ENCODE assay signal across 23 cellular contexts in the genomic region with DNA sequence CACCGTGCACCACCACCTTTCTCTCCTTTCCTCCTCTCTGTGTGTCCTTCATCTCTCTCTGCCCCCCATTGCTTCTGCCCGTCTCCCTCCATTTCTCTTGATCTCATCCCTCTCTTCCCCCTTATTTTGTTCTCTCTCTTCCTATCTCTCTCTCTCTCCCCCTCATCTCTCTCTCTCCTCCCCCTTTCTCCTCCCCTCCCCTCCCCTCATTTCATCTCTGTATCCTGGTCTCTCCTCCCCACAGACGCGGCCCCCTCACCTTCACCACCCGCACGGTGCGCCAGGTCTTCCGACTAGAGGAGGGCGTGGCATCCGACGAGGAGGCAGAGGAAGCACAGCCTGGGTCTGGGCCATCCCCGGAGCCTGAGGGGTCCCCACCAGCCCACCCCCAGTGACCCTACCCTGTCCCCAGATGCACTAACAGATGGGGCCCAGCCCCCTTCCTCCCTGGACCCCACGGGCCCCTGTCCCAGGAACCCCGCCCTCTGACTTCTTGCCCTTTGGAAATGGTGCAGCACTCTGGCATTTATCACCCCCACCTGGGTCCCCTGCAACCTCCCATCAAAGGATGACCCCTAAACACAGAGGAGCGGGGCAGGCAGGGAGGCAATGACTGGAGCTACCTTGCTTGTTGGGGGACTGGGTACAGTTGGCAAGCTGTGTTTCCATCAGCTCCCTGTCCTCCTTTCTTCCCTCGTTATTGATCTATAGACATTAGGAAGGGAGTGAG. TPM values are rescaled to one million over a fixed set of nuclear protein-coding genes. Genes with fewer than 3 reads are reported as not detected.
DNase-seq lines count a peak whose midpoint lies in the region; ATAC-seq, FAIRE-seq and TF ChIP-seq lines count a peak whose summit lies in the region.
"Had no signal": no experiment of that assay in that cellular context is flagged by ENCODE, and none has a peak within 500 bp of the region (broad histone marks: within the 10 kb centered on the region; RNA-seq: fewer than 3 reads in every experiment).

No MANE protein-coding gene starts in this region.

- H2BK120ac ChIP-seq in H1 (replicated peaks; ENCODE audit: low read depth, low read length) = no peak overlapping the region

- no peak overlapping the region for H2BK5ac ChIP-seq in H1 (ENCODE audit: low read depth, low read length)

- no peaks in the 10 kb centered on the region for H3K79me2 ChIP-seq in HCT116 (ENCODE audit: insufficient read depth, low read length)
- H3K79me2 ChIP-seq in H1 (ENCODE audit: control insufficient read depth in 1 of 2, insufficient read depth in 2 of 2, low read length in 2 of 2) = no peaks in the 10 kb centered on the region
- H3K79me2 ChIP-seq in osteoblast (ENCODE audit: insufficient read depth, low read length) = no peaks in the 10 kb centered on the region

- H3K9me3 Mint-ChIP-seq in CD14-positive monocyte = peaks cover 0 to 23% (median 11%) of the 10 kb centered on the region in 7 donors
- no peaks in the 10 kb centered on the region for H3K9me3 Mint-ChIP-seq in natural killer cell
- H3K9me3 Mint-ChIP-seq in activated T-helper 17 cell treated with anti-CD3 and anti-CD28 coated beads, Interleukin-2, amount 50 U/mL, for 72 hours = no peaks in the 10 kb centered on the region

- no peaks in the 10 kb centered on the region for H3K79me1 ChIP-seq in H1 (ENCODE audit: low read depth, low read length)

- no peak overlapping the region for H3K4me3 ChIP-seq in HCT116 (replicated peaks in 1 of 2; ENCODE audit: low read depth in 1 of 2, low read length in 2 of 2)
- H3K4me3 ChIP-seq in H1 (ENCODE audit: extremely low read depth in 1 of 4, insufficient read depth in 2 of 4, low read depth in 3 of 4, low read length in 4 of 4) = no peak overlapping the region
- H3K4me3 ChIP-seq in osteoblast (ENCODE audit: insufficient read depth, low read length) = no peak overlapping the region
- H3K4me3 ChIP-seq: BLaER1 treated with 17β-estradiol and CSF1 and Interleukin-3, amounts not matched to agents 10 nM and 100 nM; GM23248; K562 had no signal

- H3K9me2 ChIP-seq in HCT116 (ENCODE audit: insufficient read depth) = no peaks in the 10 kb centered on the region

- peaks cover 58 to 78% (median 69%) of the 10 kb centered on the region in 3 donors for H3K27me3 Mint-ChIP-seq in CD14-positive monocyte (ENCODE audit: low read depth in 3 of 3)
- H3K27me3 Mint-ChIP-seq in natural killer cell (ENCODE audit: low read depth in 2 of 2) = peaks cover 53 to 61% of the 10 kb centered on the region in 2 donors
- peaks cover 60% of the 10 kb centered on the region for H3K27me3 Mint-ChIP-seq in activated T-helper 17 cell treated with anti-CD3 and anti-CD28 coated beads, Interleukin-2, amount 50 U/mL, for 72 hours

- no peak for TF ChIP-seq EP300 in H1 (IDR thresholded peaks at IDR 0.05; ENCODE audit: borderline replicate concordance in 1 of 2, low read depth in 2 of 2, low read length in 2 of 2)

- no peak overlapping the region for H3K4me2 ChIP-seq in HCT116 (ENCODE audit: low read length)
- no peak overlapping the region for H3K4me2 ChIP-seq in H1 (ENCODE audit: insufficient read depth in 1 of 2, low read depth in 2 of 2, low read length in 2 of 2)
- no peak overlapping the region for H3K4me2 ChIP-seq in osteoblast (ENCODE audit: insufficient read depth, low read length)
- H3K4me2 ChIP-seq: BLaER1 treated with 17β-estradiol and CSF1 and Interleukin-3, amounts not matched to agents 10 nM and 100 nM had no signal

- H3K9me3 ChIP-seq in HCT116 (ENCODE audit: control insufficient read depth in 1 of 2, insufficient read depth in 1 of 2, low read depth in 1 of 2, low read length in 2 of 2) (no peaks in the 10 kb centered on the region), H1 (ENCODE audit: insufficient read depth in 2 of 2, low read depth in 1 of 2, low read length in 1 of 2) (peaks cover 15 to 20% of the 10 kb centered on the region in 2 experiments; a peak in 3 of 4 replicates), osteoblast (ENCODE audit: low read depth, low read length) (no peaks in the 10 kb centered on the region)
- H3K9me3 ChIP-seq: BLaER1 treated with 17β-estradiol and CSF1 and Interleukin-3, amounts not matched to agents 10 nM and 100 nM had no signal

- H3K27me3 ChIP-seq in HCT116 (ENCODE audit: insufficient read depth, low read length) = no peaks in the 10 kb centered on the region
- H3K27me3 ChIP-seq in H1 (replicated peaks in 1 of 4; ENCODE audit: control insufficient read depth in 3 of 4, extremely low read depth in 1 of 4, insufficient read depth in 3 of 4, low read length in 3 of 4) = peaks cover 0 to 17% (median 1%) of the 10 kb centered on the region in 4 experiments; a peak in 3 of 7 replicates
- peaks cover 23% of the 10 kb centered on the region for H3K27me3 ChIP-seq in osteoblast (ENCODE audit: insufficient read depth, low read length)

- H3K4me1 Mint-ChIP-seq in CD14-positive monocyte = no peaks in the 10 kb centered on the region
- H3K4me1 Mint-ChIP-seq in natural killer cell = no peaks in the 10 kb centered on the region
- no peaks in the 10 kb centered on the region for H3K4me1 Mint-ChIP-seq in activated T-helper 17 cell treated with anti-CD3 and anti-CD28 coated beads, Interleukin-2, amount 50 U/mL, for 72 hours

- H3K9ac ChIP-seq in HCT116 (ENCODE audit: low read length) (no peak overlapping the region), H1 (replicated peaks in 1 of 4; ENCODE audit: extremely low read depth in 1 of 4, low read depth in 3 of 4, low read length in 3 of 4) (no peak overlapping the region)
- H3K9ac ChIP-seq: BLaER1 treated with 17β-estradiol and CSF1 and Interleukin-3, amounts not matched to agents 10 nM and 100 nM; GM23248 had no signal

- no peak overlapping the region for H3K23ac ChIP-seq in H1 (ENCODE audit: insufficient read length)

- peaks cover 16% of the 10 kb centered on the region for H3K23me2 ChIP-seq in H1 (ENCODE audit: low read depth, low read length)

- H3K36me3 Mint-ChIP-seq in CD14-positive monocyte (no peaks in the 10 kb centered on the region), natural killer cell (no peaks in the 10 kb centered on the region)
- H3K36me3 Mint-ChIP-seq in activated T-helper 17 cell treated with anti-CD3 and anti-CD28 coated beads, Interleukin-2, amount 50 U/mL, for 72 hours (ENCODE audit: low read depth) = no peaks in the 10 kb centered on the region
- H3K36me3 Mint-ChIP-seq: CD4-positive, CD25-positive, alpha-beta regulatory T cell; CD8-positive, alpha-beta memory T cell had no signal

- no peak for FAIRE-seq in H1 (lab: Jason Lieb, UNC)
- FAIRE-seq: D721Med, G401.6, GM12891, H54, K562 had no signal

- H4K91ac ChIP-seq in H1 (replicated peaks; ENCODE audit: insufficient read length, low read length) = no peak overlapping the region

- H2BK12ac ChIP-seq in H1 (ENCODE audit: low read depth, low read length) = 0 out of 2 replicates have a peak overlapping the region, but pooled peaks have one; percentile 14

- no peak overlapping the region for H4K8ac ChIP-seq in H1 (ENCODE audit: extremely low read depth, insufficient read depth, low read length)

- no peak overlapping the region for H3K14ac ChIP-seq in H1 (ENCODE audit: insufficient read length)

- H4K20me1 ChIP-seq in HCT116 (ENCODE audit: insufficient read depth) (no peaks in the 10 kb centered on the region), H1 (replicated peaks in 1 of 2; ENCODE audit: control insufficient read depth in 1 of 2, insufficient read depth in 2 of 2, low read length in 2 of 2) (no peaks in the 10 kb centered on the region), osteoblast (ENCODE audit: insufficient read depth, low read length) (no peaks in the 10 kb centered on the region)

- H2AFZ ChIP-seq in HCT116 (ENCODE audit: low read depth, low read length, poor library complexity, severe bottlenecking) (no peak overlapping the region), H1 (ENCODE audit: low read length) (no peak overlapping the region), osteoblast (ENCODE audit: low read length) (no peak overlapping the region)
- H2AFZ ChIP-seq: GM23248 had no signal

- H2AK5ac ChIP-seq in H1 (ENCODE audit: low read depth, low read length) = no peak overlapping the region

- H3K4ac ChIP-seq in H1 (replicated peaks; ENCODE audit: insufficient read length, low read depth, low read length) = no peak overlapping the region

- intact Hi-C loops in CD14-positive monocyte (cut with micrococcal nuclease) = no loop called here
- intact Hi-C loops in HCT116 (cut with micrococcal nuclease) = no loop called here
- intact Hi-C loops in natural killer cell (cut with micrococcal nuclease) = no loop called here

- TF ChIP-seq RAD21 in HCT116 (IDR thresholded peaks at IDR 0.05; ENCODE audit: low read depth) = no peak
- no peak for TF ChIP-seq RAD21 in H1 (IDR thresholded peaks at IDR 0.05 in 1 of 2, conservative IDR thresholded peaks at IDR 0.05 in 1 of 2; ENCODE audit: low read depth in 2 of 2, low read length in 2 of 2)

- no peak overlapping the region for H3K18ac ChIP-seq in H1 (ENCODE audit: extremely low read depth, low read length)

- RAD21 ChIA-PET in HCT116 (lab: Charles Lee; ENCODE audit: low non-redundant PET in 1 of 2, low total read pairs in 2 of 2, uncharacterized antibody in 2 of 2, unreplicated experiment in 2 of 2) = no interaction called here

- POLR2A ChIA-PET in HCT116 (lab: Charles Lee) = no interaction called here
- POLR2A ChIA-PET in H1 (lab: Charles Lee; ENCODE audit: partially characterized antibody) = interaction anchor here (0.9 to 1.2 kb wide), 4 partner anchors 9 to 75 kb away, joined by 3 to 5 read pairs (median 3); no protein-coding TSS in a partner anchor

- H3K27ac ChIP-seq in HCT116 (ENCODE audit: low read depth, low read length) (no peak overlapping the region), H1 (ENCODE audit: low read depth, low read length) (no peak overlapping the region), osteoblast (ENCODE audit: low read depth, low read length) (no peak overlapping the region)
- H3K27ac ChIP-seq: BLaER1 treated with 17β-estradiol and CSF1 and Interleukin-3, amounts not matched to agents 10 nM and 100 nM; GM23248; HL-60 had no signal

- H3K4me1 ChIP-seq in HCT116 (ENCODE audit: control insufficient read depth in 1 of 2, insufficient read depth in 2 of 2, low read length in 2 of 2) (peaks cover 0 to 4% of the 10 kb centered on the region in 2 experiments; a peak in 1 of 4 replicates), H1 (replicated peaks in 1 of 4; ENCODE audit: control insufficient read depth in 3 of 4, insufficient read depth in 4 of 4, low read length in 3 of 4) (peaks cover 5 to 12% (median 9%) of the 10 kb centered on the region in 4 experiments), osteoblast (ENCODE audit: insufficient read depth, low read length) (no peaks in the 10 kb centered on the region)
- H3K4me1 ChIP-seq: BLaER1 treated with 17β-estradiol and CSF1 and Interleukin-3, amounts not matched to agents 10 nM and 100 nM had no signal

- no peak overlapping the region for H3K27ac Mint-ChIP-seq in CD14-positive monocyte
- no peak overlapping the region for H3K27ac Mint-ChIP-seq in natural killer cell
- H3K27ac Mint-ChIP-seq in activated T-helper 17 cell treated with anti-CD3 and anti-CD28 coated beads, Interleukin-2, amount 50 U/mL, for 72 hours = no peak overlapping the region
- H3K27ac Mint-ChIP-seq: B cell; CD4-positive, CD25-positive, alpha-beta regulatory T cell; CD8-positive, alpha-beta memory T cell had no signal

- peak overlapping the region; percentile 6 to 35 for H3K4me3 Mint-ChIP-seq in CD14-positive monocyte
- no peak overlapping the region for H3K4me3 Mint-ChIP-seq in natural killer cell
- no peak overlapping the region for H3K4me3 Mint-ChIP-seq in activated T-helper 17 cell treated with anti-CD3 and anti-CD28 coated beads, Interleukin-2, amount 50 U/mL, for 72 hours
- H3K4me3 Mint-ChIP-seq: B cell; CD4-positive, CD25-positive, alpha-beta regulatory T cell; CD8-positive, alpha-beta memory T cell had no signal

- TF ChIP-seq POLR2A in HCT116 (IDR thresholded peaks at IDR 0.05; ENCODE audit: borderline replicate concordance, extremely low read depth, insufficient read depth, insufficient read length) (no peak), H1 (IDR thresholded peaks at IDR 0.05; ENCODE audit: control extremely low read depth in 1 of 2, low read depth in 2 of 2, low read length in 2 of 2) (no peak)

- no peak for TF ChIP-seq CTCF in CD14-positive monocyte (IDR thresholded peaks at IDR 0.05)
- no peak for TF ChIP-seq CTCF in HCT116 (IDR thresholded peaks at IDR 0.05 in 2 of 3, conservative IDR thresholded peaks at IDR 0.05 in 1 of 3; ENCODE audit: borderline replicate concordance in 1 of 3, insufficient read depth in 1 of 3, low read depth in 2 of 3, low read length in 2 of 3)
- no peak for TF ChIP-seq CTCF in H1 (IDR thresholded peaks at IDR 0.05; ENCODE audit: control extremely low read depth in 1 of 3, insufficient read depth in 1 of 3, low read depth in 1 of 3, low read length in 3 of 3)
- TF ChIP-seq CTCF in osteoblast (IDR thresholded peaks at IDR 0.05; ENCODE audit: extremely low read depth, low read depth, low read length) = no peak
- TF ChIP-seq CTCF in natural killer cell (IDR thresholded peaks at IDR 0.05) = no peak

- no peak overlapping the region for H4K5ac ChIP-seq in H1 (ENCODE audit: insufficient read length, low read depth, low read length)

- H3K56ac ChIP-seq in H1 (replicated peaks; ENCODE audit: insufficient read length, low read depth, low read length) = no peak overlapping the region

- whole genome bisulfite sequencing in H1 (ENCODE audit: extremely low coverage in 1 of 2, insufficient coverage in 1 of 2, insufficient read length in 1 of 2, insufficient replicate concordance in 2 of 2, low coverage in 1 of 2, low lambda C conversion rate in 2 of 2, missing lambda C conversion rate in 1 of 2), 2 experiments = 91% methylated on average over 4 of the region's 16 CpGs; no CpG with 5 or more reads in 1 of the 2 experiments

- BruUV-seq in HCT116 (replicated peaks; lab: Mats Ljungman, UMichigan) = TSS peak; percentile 59

- CTCF ChIA-PET in HCT116 (lab: Charles Lee) = no interaction called here
- CTCF ChIA-PET in H1 (lab: Charles Lee; ENCODE audit: partially characterized antibody) = interaction anchor here (1.0 to 1.8 kb wide), 2 partner anchors 10 to 41 kb away, joined by 3 to 4 read pairs; no protein-coding TSS in a partner anchor

- no peak for DNase-seq in CD14-positive monocyte (ENCODE audit: low spot score)
- DNase-seq in HCT116 (ENCODE audit: low read depth, low spot score) = no peak
- DNase-seq in H1 (ENCODE audit: low read depth in 1 of 2, low spot score in 2 of 2) = no peak
- DNase-seq in osteoblast (ENCODE audit: insufficient read length, low spot score, missing footprints) = peak; percentile 68
- DNase-seq in HUDEP-2 (lab: John Stamatoyannopoulos, UW; ENCODE audit: unreplicated experiment in 76 of 76) = no peak
- no peak for DNase-seq in natural killer cell
- no peak for DNase-seq in SHP77 (lab: John Stamatoyannopoulos, UW)
- DNase-seq: 8988T; CD4-positive, CD25-positive, alpha-beta regulatory T cell; CD8-positive, alpha-beta memory T cell; COR-L47; GM23248; IMR-90 had no signal

- H2BK15ac ChIP-seq in H1 (ENCODE audit: low read length) = 0 out of 2 replicates have a peak overlapping the region, but pooled peaks have one; percentile 31

- H2BK20ac ChIP-seq in H1 (ENCODE audit: low read length) = no peak overlapping the region

- H3K36me3 ChIP-seq in HCT116 (ENCODE audit: control insufficient read depth in 1 of 2, insufficient read depth in 2 of 2, low read length in 2 of 2) (no peaks in the 10 kb centered on the region), H1 (ENCODE audit: control insufficient read depth in 2 of 4, insufficient read depth in 4 of 4, low read length in 3 of 4) (peaks cover 0 to 17% (median 0%) of the 10 kb centered on the region in 4 experiments; a peak in 3 of 8 replicates), osteoblast (ENCODE audit: insufficient read depth, low read length) (no peaks in the 10 kb centered on the region)
- H3K36me3 ChIP-seq: BLaER1 treated with 17β-estradiol and CSF1 and Interleukin-3, amounts not matched to agents 10 nM and 100 nM had no signal

- ATAC-seq in HCT116 (no peak), natural killer cell (no peak)
- ATAC-seq in activated T-helper 17 cell treated with anti-CD3 and anti-CD28 coated beads, Interleukin-2, amount 50 U/mL, for 72 hours (replicated peaks) = no peak

RNA-seq across cellular contexts. Expression of gene KCNC3, which starts 19.6 kb away (rescaled TPM):
- under 1 TPM in 1 of 2 donors, not detected in 1; 0.04 TPM for polyA plus RNA-seq in CD14-positive monocyte
- total RNA-seq in HCT116 (2021; ENCODE audit: unreplicated experiment) = 6.9 TPM
- polyA plus RNA-seq in HCT116 (2012) = 2.9 and 4.6 TPM in 2 replicates
- 7.2 and 8.5 TPM in 2 replicates for total RNA-seq in H1 (2021; fragmentation: NEBNext Ultra II Directional; extraction: Animal tissue kit (Norgen Biotek cat#: 25700))
- polyA plus RNA-seq in H1 (2011; rRNA removed) = 3.9 and 6.3 TPM in 2 replicates
- 3.0 TPM for polyA plus RNA-seq in H1 (2011; cell fraction: cytosol; rRNA removed)
- polyA plus RNA-seq in H1 (2011; cell fraction: nucleus; rRNA removed) = 20.7 TPM
- 9.3 to 12.8 TPM (median 11.1 TPM) in 4 replicates for polyA plus RNA-seq in H1 (2012, experiment 1 of 2)
- polyA plus RNA-seq in H1 (2012, experiment 2 of 2) = 5.4 TPM
- 4.5 TPM for polyA plus RNA-seq in H1 (2013, experiment 1 of 2)
- 4.0 TPM for polyA plus RNA-seq in H1 (2013, experiment 2 of 2)
- polyA minus RNA-seq in H1 (2011; rRNA and poly(A)+ RNA removed) = 3.3 and 3.8 TPM in 2 replicates
- 6.0 TPM for polyA minus RNA-seq in H1 (2011; cell fraction: cytosol; rRNA and poly(A)+ RNA removed)
- polyA minus RNA-seq in H1 (2011; cell fraction: nucleus; rRNA and poly(A)+ RNA removed) = 7.3 TPM
- total RNA-seq in osteoblast = under 0.01 TPM in 1 of 2 replicates, not detected in the other
- total RNA-seq in natural killer cell = 1 to 10 TPM in 1 of 3 donors, under 1 TPM in 2; 0.57 to 3.2 (median 0.68) TPM
- total RNA-seq in activated T-helper 17 cell treated with anti-CD3 and anti-CD28 coated beads, Interleukin-2, amount 50 U/mL, for 72 hours = 10 to 100 TPM; 12.8 to 18.8 TPM
- total RNA-seq: HT1080, IMR-90 had no signal
- polyA plus RNA-seq: CD4-positive, CD25-positive, alpha-beta regulatory T cell; CD8-positive, alpha-beta memory T cell had no signal

RNA-seq across cellular contexts. Expression of gene NAPSA, which starts 55.9 kb away (rescaled TPM):
- polyA plus RNA-seq in CD14-positive monocyte = under 1 TPM; 0.27 to 0.52 TPM
- 4.4 TPM for total RNA-seq in HCT116 (2021; ENCODE audit: unreplicated experiment)
- 3.4 and 3.7 TPM in 2 replicates for polyA plus RNA-seq in HCT116 (2012)
- 0.71 and 1.1 TPM in 2 replicates for total RNA-seq in H1 (2021; fragmentation: NEBNext Ultra II Directional; extraction: Animal tissue kit (Norgen Biotek cat#: 25700))
- polyA plus RNA-seq in H1 (2011; rRNA removed) = 0.73 and 0.93 TPM in 2 replicates
- 0.89 TPM for polyA plus RNA-seq in H1 (2011; cell fraction: cytosol; rRNA removed)
- 3.3 TPM for polyA plus RNA-seq in H1 (2011; cell fraction: nucleus; rRNA removed)
- 0.40 to 1.0 TPM (median 0.84 TPM) in 4 replicates for polyA plus RNA-seq in H1 (2012, experiment 1 of 2)
- polyA plus RNA-seq in H1 (2012, experiment 2 of 2) = 0.72 TPM
- polyA plus RNA-seq in H1 (2013, experiment 1 of 2) = 0.71 TPM
- 0.63 TPM for polyA plus RNA-seq in H1 (2013, experiment 2 of 2)
- 0.15 and 0.35 TPM in 2 replicates for polyA minus RNA-seq in H1 (2011; rRNA and poly(A)+ RNA removed)
- polyA minus RNA-seq in H1 (2011; cell fraction: cytosol; rRNA and poly(A)+ RNA removed) = 0.73 TPM
- 1.00 TPM for polyA minus RNA-seq in H1 (2011; cell fraction: nucleus; rRNA and poly(A)+ RNA removed)
- total RNA-seq in osteoblast = under 0.01 and 0.29 TPM in 2 replicates
- 1 to 10 TPM in 1 of 3 donors, under 1 TPM in 2; 0.94 to 1.3 (median 0.95) TPM for total RNA-seq in natural killer cell
- 10 to 100 TPM; 54.6 to 86.0 TPM for total RNA-seq in activated T-helper 17 cell treated with anti-CD3 and anti-CD28 coated beads, Interleukin-2, amount 50 U/mL, for 72 hours
- total RNA-seq: HT1080, IMR-90 had no signal

Comparison
In these comparisons a context has a peak if more than half of its experiments do, and no peak if none do; other contexts are left out.
1. H3K4me3 Mint-ChIP-seq: peak in CD14-positive monocyte (2 of 2); none in natural killer cell (single experiment) and activated T-helper 17 cell treated with anti-CD3 and anti-CD28 coated beads, Interleukin-2, amount 50 U/mL, for 72 hours (single experiment).
2. RNA of gene NAPSA, which starts 55.9 kb away (total RNA-seq): 54.6 to 86.0 TPM in activated T-helper 17 cell treated with anti-CD3 and anti-CD28 coated beads, Interleukin-2, amount 50 U/mL, for 72 hours; 4.4 TPM in HCT116 (single experiment), 0.94 to 1.3 TPM in natural killer cell, 0.71 to 1.1 TPM in H1 and under 0.01 to 0.29 TPM in osteoblast; every median in the first group is over 10 times any median in the second.